In the genomic region with DNA sequence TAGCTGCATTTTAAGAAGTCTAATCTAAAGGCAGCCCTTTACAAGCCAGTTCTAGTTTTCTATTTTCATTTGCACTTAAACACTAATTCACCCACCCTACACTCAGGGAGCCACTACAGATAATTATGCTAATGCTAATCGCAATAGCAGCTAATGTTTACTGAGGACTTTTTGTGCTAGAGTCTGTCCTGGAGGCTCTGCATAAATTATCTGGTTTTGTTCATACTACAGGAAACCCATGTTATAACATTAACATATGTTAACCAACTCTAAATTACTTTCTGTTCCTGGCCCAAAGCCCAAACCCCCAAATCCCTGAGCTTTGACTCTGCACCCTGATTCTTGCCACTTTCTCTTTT, we compare ENCODE assay signal across 8 cellular contexts.
A peak's percentile ranks its signal among the peaks of the same experiment; 100 is the strongest.
DNase-seq lines count a peak whose midpoint lies in the region; ATAC-seq lines count a peak whose summit lies in the region.

No MANE protein-coding gene starts in this region.

- peak overlapping the region; percentile 64 for H3K9ac ChIP-seq in adipocyte (ENCODE audit: low read length)

- ATAC-seq in GM18867 (IDR thresholded peaks at IDR 0.05; ENCODE audit: unreplicated experiment), result peak; percentile 17
- ATAC-seq in HG03025 (IDR thresholded peaks at IDR 0.05; ENCODE audit: low FRiP score, unreplicated experiment), result peak; percentile 10
- no peak for ATAC-seq in memory B cell (ENCODE audit: low read depth)
- ATAC-seq in HG03565 (IDR thresholded peaks at IDR 0.05; ENCODE audit: unreplicated experiment), result no peak
- no peak for ATAC-seq in GM21737 (IDR thresholded peaks at IDR 0.05; ENCODE audit: unreplicated experiment)

- DNase-seq in adipocyte (ENCODE audit: low read depth) (peak; percentile 2), memory B cell (ENCODE audit: low spot score in 2 of 2) (no peak), kidney glomerular epithelial cell (lab: John Stamatoyannopoulos, UW) (no peak), OCI-M1 (lab: John Stamatoyannopoulos, UW) (no peak)

- peak overlapping the region; percentile 91 for H3K4me3 Mint-ChIP-seq in memory B cell

- H3K4me1 ChIP-seq in adipocyte (ENCODE audit: control insufficient read depth, insufficient read depth, low read length), result no peaks in the 10 kb centered on the region

- H3K27ac Mint-ChIP-seq in memory B cell, result peak overlapping the region; percentile 90

- no peaks in the 10 kb centered on the region for H3K36me3 Mint-ChIP-seq in memory B cell

- H3K27me3 ChIP-seq in adipocyte (replicated peaks; ENCODE audit: control insufficient read depth, insufficient read depth, low read length), result peaks cover 51% of the 10 kb centered on the region

- no peaks in the 10 kb centered on the region for H3K9me3 ChIP-seq in adipocyte (ENCODE audit: control insufficient read depth, low read length)

- peak overlapping the region; percentile 83 for H3K4me3 ChIP-seq in adipocyte (ENCODE audit: low read length)

- peaks cover 10% of the 10 kb centered on the region for H3K4me1 Mint-ChIP-seq in memory B cell

- H3K36me3 ChIP-seq in adipocyte (ENCODE audit: control insufficient read depth, insufficient read depth, low read length, severe bottlenecking), result no peaks in the 10 kb centered on the region

- H3K9me3 Mint-ChIP-seq in memory B cell, result no peaks in the 10 kb centered on the region

- H3K27me3 Mint-ChIP-seq in memory B cell, result no peaks in the 10 kb centered on the region

Comparison
In these comparisons a context has a peak if more than half of its experiments do, and no peak if none do; other contexts are left out.
1. ATAC-seq: peak in GM18867 (single experiment) and HG03025 (single experiment); none in memory B cell (single experiment), HG03565 (single experiment) and GM21737 (single experiment).